1 cellular context compared by ENCODE assay signal in genomic region chr2:25362564-25363145, GRCh38.
TF ChIP-seq lines count a peak whose summit lies in the region.

No MANE protein-coding gene starts in this region.

TF ChIP-seq in H1, 55 proteins besides CTCF, POLR2A, EP300 and RAD21:
- TF ChIP-seq SIN3A (conservative IDR thresholded peaks at IDR 0.05 in 1 of 2, IDR thresholded peaks at IDR 0.05 in 1 of 2; ENCODE audit: low read depth in 1 of 2, low read length in 2 of 2) (no peak), CEBPB (IDR thresholded peaks at IDR 0.05; ENCODE audit: low read depth, low read length) (no peak), SP2 (IDR thresholded peaks at IDR 0.05; ENCODE audit: low read length) (no peak), ASH2L (IDR thresholded peaks at IDR 0.05; ENCODE audit: low read length) (no peak), KDM4A (IDR thresholded peaks at IDR 0.05; ENCODE audit: low read depth, low read length, severe bottlenecking) (no peak), CHD1 (IDR thresholded peaks at IDR 0.05; ENCODE audit: low read depth, low read length) (no peak), SRF (IDR thresholded peaks at IDR 0.05; ENCODE audit: low read depth, low read length) (no peak), SP4 (IDR thresholded peaks at IDR 0.05; ENCODE audit: low read length) (no peak), BACH1 (IDR thresholded peaks at IDR 0.05; ENCODE audit: low read length) (no peak), CBX5 (IDR thresholded peaks at IDR 0.05; ENCODE audit: low read depth, low read length) (no peak)
